17 cellular contexts compared by ENCODE assay signal in the genomic region with DNA sequence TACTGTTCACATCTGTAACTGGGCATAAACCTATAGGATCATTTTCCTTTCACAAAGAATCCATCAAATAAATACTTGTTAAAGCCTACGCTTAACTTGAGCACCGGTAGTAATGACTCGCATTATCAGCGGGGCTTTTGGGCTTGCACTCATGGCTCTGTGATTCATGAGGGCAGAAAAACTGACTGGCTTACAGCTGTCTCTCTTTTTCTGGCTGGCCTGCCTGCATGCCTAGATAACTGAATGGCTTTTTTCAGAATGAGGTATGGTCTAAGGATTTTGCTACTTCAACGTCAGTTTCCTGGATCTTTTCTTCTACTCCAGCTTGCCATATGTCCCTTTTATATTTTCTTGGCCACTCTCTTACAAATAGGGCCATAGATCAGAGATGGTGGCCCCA.
"Had no signal": no experiment of that assay in that cellular context is flagged by ENCODE, and none has a peak within 500 bp of the region (broad histone marks: within the 10 kb centered on the region; RNA-seq: fewer than 3 reads in every experiment).

No MANE protein-coding gene starts in this region.

- H3K36me3 ChIP-seq: gastroesophageal sphincter, lower lobe of right lung, neutrophil had no signal

- H3K27ac Mint-ChIP-seq: activated B cell treated with CpG ODN at 0.5 μM for 24 hours; activated CD4-positive, alpha-beta T cell treated with anti-CD3 and anti-CD28 coated beads, Interleukin-2, amount 10 ng/mL, durations not matched to agents 7 days and 5 days; activated naive CD4-positive, alpha-beta T cell treated with anti-CD3 and anti-CD28 coated beads for 36 hours; naive thymus-derived CD8-positive, alpha-beta T cell; stimulated activated naive CD8-positive, alpha-beta T cell treated with anti-CD3 and anti-CD28 coated beads, Interleukin-15, Interleukin-2, amounts not matched to agents 100 ng/mL and 50 ng/mL, for 24 hours; T-helper 17 cell had no signal

- H3K4me1 ChIP-seq: gastroesophageal sphincter, lower lobe of right lung, testis had no signal

- H3K4me3 Mint-ChIP-seq: activated B cell treated with CpG ODN at 0.5 μM for 24 hours; activated CD4-positive, alpha-beta T cell treated with anti-CD3 and anti-CD28 coated beads, Interleukin-2, amount 10 ng/mL, durations not matched to agents 7 days and 5 days; activated naive CD4-positive, alpha-beta T cell treated with anti-CD3 and anti-CD28 coated beads for 36 hours; naive thymus-derived CD8-positive, alpha-beta T cell; stimulated activated naive CD8-positive, alpha-beta T cell treated with anti-CD3 and anti-CD28 coated beads, Interleukin-15, Interleukin-2, amounts not matched to agents 100 ng/mL and 50 ng/mL, for 24 hours; T-helper 17 cell had no signal

- H3K9me3 Mint-ChIP-seq: activated B cell treated with CpG ODN at 0.5 μM for 24 hours; activated CD4-positive, alpha-beta T cell treated with anti-CD3 and anti-CD28 coated beads, Interleukin-2, amount 10 ng/mL, durations not matched to agents 7 days and 5 days; activated naive CD4-positive, alpha-beta T cell treated with anti-CD3 and anti-CD28 coated beads for 36 hours; stimulated activated naive CD8-positive, alpha-beta T cell treated with anti-CD3 and anti-CD28 coated beads, Interleukin-15, Interleukin-2, amounts not matched to agents 100 ng/mL and 50 ng/mL, for 24 hours had no signal

- H3K4me1 Mint-ChIP-seq: activated B cell treated with CpG ODN at 0.5 μM for 24 hours; activated CD4-positive, alpha-beta T cell treated with anti-CD3 and anti-CD28 coated beads, Interleukin-2, amount 10 ng/mL, durations not matched to agents 7 days and 5 days; naive thymus-derived CD8-positive, alpha-beta T cell; T-helper 17 cell had no signal

- H3K9me3 ChIP-seq: gastroesophageal sphincter, lower lobe of right lung, neutrophil, testis had no signal

- H3K27me3 ChIP-seq: neutrophil, testis had no signal

- H3K36me3 Mint-ChIP-seq: naive thymus-derived CD8-positive, alpha-beta T cell had no signal

- DNase-seq: activated B cell treated with CpG ODN at 0.5 μM for 24 hours; activated CD4-positive, alpha-beta T cell treated with anti-CD3 and anti-CD28 coated beads, Interleukin-2, amount 10 ng/mL, durations not matched to agents 7 days and 5 days; activated CD8-positive, alpha-beta memory T cell treated with anti-CD3 and anti-CD28 coated beads for 24 hours; activated naive CD4-positive, alpha-beta T cell treated with anti-CD3 and anti-CD28 coated beads for 36 hours; kidney glomerular epithelial cell; lower lobe of right lung; midbrain; naive thymus-derived CD8-positive, alpha-beta T cell; stimulated activated CD4-positive, alpha-beta T cell treated with anti-CD3 and anti-CD28 coated beads, Interleukin-12 subunit alpha, Interleukin-12 subunit beta, amount 100 ng/mL, for 4 hours; stimulated activated CD4-positive, alpha-beta T cell treated with anti-CD3 and anti-CD28 coated beads, Interleukin-4, amount 100 ng/mL, for 1 hour; stimulated activated CD8-positive, alpha-beta memory T cell treated with anti-CD3 and anti-CD28 coated beads, Interleukin-4, amount 100 ng/mL, for 48 hours; T-helper 17 cell; testis had no signal

- H3K27ac ChIP-seq: gastroesophageal sphincter, lower lobe of right lung, neutrophil, testis had no signal

- H3K27me3 Mint-ChIP-seq: activated B cell treated with CpG ODN at 0.5 μM for 24 hours; activated CD4-positive, alpha-beta T cell treated with anti-CD3 and anti-CD28 coated beads, Interleukin-2, amount 10 ng/mL, durations not matched to agents 7 days and 5 days; stimulated activated naive CD8-positive, alpha-beta T cell treated with anti-CD3 and anti-CD28 coated beads, Interleukin-15, Interleukin-2, amounts not matched to agents 100 ng/mL and 50 ng/mL, for 24 hours had no signal

- ATAC-seq: gastroesophageal sphincter; lower lobe of right lung; naive thymus-derived CD8-positive, alpha-beta T cell; sciatic nerve; T-helper 17 cell had no signal

- H3K4me3 ChIP-seq: gastroesophageal sphincter, lower lobe of right lung, testis had no signal
